In the genomic region with DNA sequence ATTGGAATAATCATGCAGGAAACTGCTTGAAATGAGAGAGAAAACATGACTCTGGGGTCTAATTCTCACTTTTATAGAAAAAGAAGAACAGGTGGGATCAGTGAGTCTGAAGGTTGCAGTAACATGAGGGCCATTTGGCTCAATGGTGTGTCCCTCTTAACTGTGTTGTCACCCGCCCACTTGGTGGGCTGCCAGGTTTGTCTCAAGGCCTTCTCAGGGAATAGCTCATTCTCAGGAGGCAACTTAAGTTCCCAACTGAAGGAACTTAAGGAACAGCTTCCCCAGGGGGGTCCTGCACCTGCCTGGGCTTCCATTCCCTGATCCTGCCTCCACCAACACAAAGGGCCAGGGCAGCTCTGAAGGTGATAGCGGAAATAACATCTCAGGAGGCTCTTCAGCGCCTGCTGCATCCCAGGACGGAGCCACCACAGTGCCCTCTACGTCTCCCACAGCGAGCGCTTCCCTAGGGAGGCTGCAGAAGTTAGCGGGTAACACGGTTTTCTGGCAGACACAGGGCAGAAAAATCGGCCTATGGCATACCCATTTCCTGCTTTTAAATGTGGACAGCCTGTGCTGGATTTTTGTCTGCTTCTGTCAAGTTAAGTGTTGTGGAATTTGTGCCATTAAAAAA, we compare ENCODE assay signal across 18 cellular contexts.
"Had no signal": no experiment of that assay in that cellular context is flagged by ENCODE, and none has a peak within 500 bp of the region (broad histone marks: within the 10 kb centered on the region; RNA-seq: fewer than 3 reads in every experiment).

No MANE protein-coding gene starts in this region.

- ATAC-seq: left cardiac atrium; naive thymus-derived CD4-positive, alpha-beta T cell; stimulated activated naive CD8-positive, alpha-beta T cell treated with anti-CD3 and anti-CD28 coated beads, Interleukin-15, amount 100 ng/mL, for 72 hours; T-helper 17 cell had no signal

- H3K4me1 ChIP-seq: uterus had no signal

- H3K27ac ChIP-seq: uterus had no signal

- DNase-seq: activated CD4-positive, alpha-beta T cell treated with anti-CD3 and anti-CD28 coated beads, Interleukin-2, amount 50 U/mL, for 4 hours; activated CD4-positive, CD25-positive, alpha-beta regulatory T cell treated with anti-CD3 and anti-CD28 coated beads, Interleukin-2, amount 50 U/mL, for 72 hours; activated T-cell treated with anti-CD3 and anti-CD28 coated beads, Interleukin-2, amount 50 U/mL, for 1 hour; amniotic stem cell; dorsolateral prefrontal cortex; esophagus squamous epithelium; foreskin fibroblast; glutamatergic neuron; left cardiac atrium; mammary epithelial cell; naive thymus-derived CD4-positive, alpha-beta T cell; occipital lobe; stimulated activated CD4-positive, alpha-beta T cell treated with anti-CD3 and anti-CD28 coated beads, Interleukin-12 subunit alpha, Interleukin-12 subunit beta, amount 100 ng/mL, for 4 hours; stimulated activated CD4-positive, alpha-beta T cell treated with anti-CD3 and anti-CD28 coated beads, Interleukin-2, amount 100 ng/mL, for 48 hours; stimulated activated CD8-positive, alpha-beta memory T cell treated with anti-CD3 and anti-CD28 coated beads, Interleukin-4, amount 100 ng/mL, for 48 hours; stimulated activated naive CD8-positive, alpha-beta T cell treated with anti-CD3 and anti-CD28 coated beads, Interleukin-15, amount 100 ng/mL, for 72 hours; T-helper 17 cell; uterus had no signal

- H3K4me3 ChIP-seq: dorsolateral prefrontal cortex, esophagus squamous epithelium, uterus had no signal

- H3K36me3 ChIP-seq: uterus had no signal

- H3K9me3 ChIP-seq: esophagus squamous epithelium, uterus had no signal

- H3K27me3 ChIP-seq: dorsolateral prefrontal cortex, esophagus squamous epithelium, uterus had no signal
